Comparison of ENCODE assay signal across 1 cellular context in the genomic region with DNA sequence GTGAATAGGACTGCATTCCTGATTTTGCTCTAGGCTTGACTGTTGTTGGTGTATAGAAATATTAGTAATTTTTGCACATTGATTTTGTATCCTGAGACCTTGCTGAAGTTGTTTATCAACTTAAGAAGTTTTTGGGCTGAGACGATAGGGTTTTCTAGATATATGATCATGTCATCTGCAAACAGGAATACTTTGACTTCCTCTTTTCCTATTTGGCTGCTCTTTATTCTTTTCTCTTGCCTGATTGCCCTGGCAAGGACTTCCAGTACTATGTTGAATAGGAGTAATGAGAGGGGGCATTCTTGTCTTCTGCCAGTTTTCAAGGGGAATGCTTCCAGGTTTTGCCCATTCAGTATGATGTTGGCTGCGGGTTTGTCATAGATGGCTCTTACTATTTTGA.
A peak's percentile ranks its signal among the peaks of the same experiment; 100 is the strongest.
TF ChIP-seq lines count a peak whose summit lies in the region.

No MANE protein-coding gene starts in this region.

TF ChIP-seq in K562, 482 proteins besides CTCF, POLR2A, EP300 and RAD21:
- TF ChIP-seq CBFA2T3 (IDR thresholded peaks at IDR 0.05) (no peak), SPI1 (IDR thresholded peaks at IDR 0.05; ENCODE audit: borderline replicate concordance, low read depth, low read length) (peak; percentile 86)
TF ChIP-seq in K562: peak in this region for 1.
